Comparison of ENCODE assay signal across 20 cellular contexts in genomic region chr6:143111443-143111842, GRCh38.
"Had no signal": no experiment of that assay in that cellular context is flagged by ENCODE, and none has a peak within 500 bp of the region (broad histone marks: within the 10 kb centered on the region; RNA-seq: fewer than 3 reads in every experiment).

No MANE protein-coding gene starts in this region.

- FAIRE-seq: kidney had no signal

- H3K9me3 Mint-ChIP-seq: central memory CD8-positive, alpha-beta T cell; endodermal cell; naive thymus-derived CD8-positive, alpha-beta T cell; neural progenitor cell had no signal

- H3K36me3 Mint-ChIP-seq: neural progenitor cell had no signal

- H2AFZ ChIP-seq: neural progenitor cell had no signal

- H3K27ac Mint-ChIP-seq: activated CD8-positive, alpha-beta T cell treated with anti-CD3 and anti-CD28 coated beads, Interleukin-2, amount 10 ng/mL, durations not matched to agents 7 days and 5 days; activated naive CD4-positive, alpha-beta T cell treated with anti-CD3 and anti-CD28 coated beads, Interleukin-2, amount 50 U/mL, for 24 hours; endodermal cell; naive thymus-derived CD8-positive, alpha-beta T cell; neural progenitor cell; progenitor cell of endocrine pancreas; type B pancreatic cell had no signal

- H3K4me3 ChIP-seq: colonic mucosa, lower lobe of right lung, neural progenitor cell, testis had no signal

- H3K27me3 ChIP-seq: colonic mucosa, neural progenitor cell, testis had no signal

- DNase-seq: activated CD4-positive, alpha-beta T cell treated with anti-CD3 and anti-CD28 coated beads, Interleukin-2, amount 50 U/mL, for 1 hour; activated CD8-positive, alpha-beta T cell treated with anti-CD3 and anti-CD28 coated beads, Interleukin-2, amount 10 ng/mL, durations not matched to agents 7 days and 5 days; activated gamma-delta T cell treated with Interleukin-2 at 50 U/mL for 16 hours; aorta; colonic mucosa; endodermal cell; kidney; lower lobe of right lung; naive thymus-derived CD8-positive, alpha-beta T cell; retina; stimulated activated CD4-positive, alpha-beta T cell treated with anti-CD3 and anti-CD28 coated beads, Interleukin-2, amount 100 ng/mL, for 48 hours; stimulated activated naive CD4-positive, alpha-beta T cell; testis had no signal

- H3K4me2 ChIP-seq: neural progenitor cell had no signal

- ATAC-seq: activated CD8-positive, alpha-beta T cell treated with anti-CD3 and anti-CD28 coated beads, Interleukin-2, amount 10 ng/mL, durations not matched to agents 7 days and 5 days; lower lobe of right lung; naive thymus-derived CD8-positive, alpha-beta T cell had no signal

- H3K9me3 ChIP-seq: colonic mucosa, lower lobe of right lung, testis had no signal

- H3K36me3 ChIP-seq: colonic mucosa, lower lobe of right lung, neural progenitor cell had no signal

- H3K27ac ChIP-seq: colonic mucosa, epithelial cell of prostate, lower lobe of right lung, neural progenitor cell, testis, VCaP had no signal

- H3K4me1 ChIP-seq: colonic mucosa, lower lobe of right lung, neural progenitor cell, testis had no signal
